Comparison of ENCODE assay signal across 14 cellular contexts in genomic region chr10:118725784-118726507, GRCh38. TPM values are rescaled to one million over a fixed set of nuclear protein-coding genes. Genes with fewer than 3 reads are reported as not detected.
A peak's percentile ranks its signal among the peaks of the same experiment; 100 is the strongest.
DNase-seq lines count a peak whose midpoint lies in the region; ATAC-seq, FAIRE-seq and TF ChIP-seq lines count a peak whose summit lies in the region.
"Had no signal": no experiment of that assay in that cellular context is flagged by ENCODE, and none has a peak within 500 bp of the region (broad histone marks: within the 10 kb centered on the region; RNA-seq: fewer than 3 reads in every experiment).

No MANE protein-coding gene starts in this region.

- no peaks in the 10 kb centered on the region for H3K9me3 Mint-ChIP-seq in MCF 10A (ENCODE audit: unreplicated experiment)
- H3K9me3 Mint-ChIP-seq: activated T-helper 2 cell treated with anti-CD3 and anti-CD28 coated beads, Interferon-gamma antibody, Interleukin-2, Interleukin-4, amounts not matched to agents 10 μg/mL and 5 μg/mL and 100 μg/mL, durations not matched to agents 14 hours and 24 hours and 36 hours had no signal

- no peak overlapping the region for H3K4me3 Mint-ChIP-seq in MCF 10A (ENCODE audit: unreplicated experiment)

- H3K27me3 Mint-ChIP-seq in MCF 10A (ENCODE audit: insufficient read depth, unreplicated experiment), result no peaks in the 10 kb centered on the region

- H3K27ac Mint-ChIP-seq in MCF 10A (ENCODE audit: low read depth, unreplicated experiment), result no peak overlapping the region
- H3K27ac Mint-ChIP-seq: activated T-helper 2 cell treated with anti-CD3 and anti-CD28 coated beads, Interferon-gamma antibody, Interleukin-2, Interleukin-4, amounts not matched to agents 10 μg/mL and 5 μg/mL and 100 μg/mL, durations not matched to agents 14 hours and 24 hours and 36 hours had no signal

- CTCF ChIA-PET in MCF 10A (lab: Yijun Ruan, JAX), result interaction anchor here (0.6 to 2.4 kb wide), 4 partner anchors 10 to 221 kb away, joined by 3 to 10 read pairs (median 7); no protein-coding TSS in a partner anchor

- POLR2A ChIA-PET in MCF 10A (lab: Yijun Ruan, JAX), result interaction anchor here (0.7 to 2.4 kb wide), 5 partner anchors 10 to 208 kb away, joined by 3 to 10 read pairs (median 4); partner anchors contain the start of gene CACUL1

- H3K27ac ChIP-seq in breast epithelium, result peak overlapping the region; percentile 66 to 69
- H3K27ac ChIP-seq in brain microvascular endothelial cell, result no peak overlapping the region

- in situ Hi-C loops in brain microvascular endothelial cell (cut with HindIII; ENCODE audit: low pct_ligation_motif_present, low sequenced_read_pairs) (no loop called here), GM13976 (cut with MboI; ENCODE audit: low sequenced_read_pairs, unreplicated experiment) (loop anchor here (10.0 kb wide), 1 partner anchor 161 kb away; no protein-coding TSS in a partner anchor)

- BruUV-seq in MCF 10A (replicated peaks; lab: Mats Ljungman, UMichigan), result no TSS peak

- TF ChIP-seq CTCF in breast epithelium (IDR thresholded peaks at IDR 0.05) (no peak), MCF 10A (IDR thresholded peaks at IDR 0.05; ENCODE audit: unreplicated experiment) (no peak), brain microvascular endothelial cell (IDR thresholded peaks at IDR 0.05; ENCODE audit: low read depth, low read length, missing control alignments) (no peak), GM13976 (IDR thresholded peaks at IDR 0.05; ENCODE audit: borderline replicate concordance, control extremely low read depth, extremely low read depth, insufficient read depth, missing control alignments) (no peak)

- no peaks in the 10 kb centered on the region for H3K9me3 ChIP-seq in breast epithelium

- H3K27me3 ChIP-seq in breast epithelium (no peaks in the 10 kb centered on the region), brain microvascular endothelial cell (replicated peaks) (no peaks in the 10 kb centered on the region)

- intact Hi-C loops in breast epithelium (cut with DNase I; ENCODE audit: low total_unique reads), result no loop called here
- intact Hi-C loops in MCF 10A (cut with micrococcal nuclease), result no loop called here
- intact Hi-C loops in posterior cingulate gyrus (cut with DNase I), result no loop called here

- ATAC-seq in GM21447 (IDR thresholded peaks at IDR 0.05; ENCODE audit: unreplicated experiment), result no peak
- ATAC-seq in HG02870 (IDR thresholded peaks at IDR 0.05; ENCODE audit: unreplicated experiment), result no peak

- H3K4me3 ChIP-seq in breast epithelium, result no peak overlapping the region
- H3K4me3 ChIP-seq in brain microvascular endothelial cell (ENCODE audit: low read depth, low read length), result no peak overlapping the region

- peaks cover 34% of the 10 kb centered on the region for H3K4me1 Mint-ChIP-seq in MCF 10A (ENCODE audit: insufficient read depth, unreplicated experiment)

- peaks cover 9% of the 10 kb centered on the region for H3K36me3 Mint-ChIP-seq in MCF 10A (ENCODE audit: insufficient read depth, unreplicated experiment)

- FAIRE-seq in islet of Langerhans (lab: Jason Lieb, UNC), result peak; percentile 99

- TF ChIP-seq POLR2A in breast epithelium (IDR thresholded peaks at IDR 0.05), result no peak

- DNase-seq in breast epithelium (ENCODE audit: low spot score in 2 of 2), result no peak
- DNase-seq in MCF 10A (ENCODE audit: unreplicated experiment), result no peak
- DNase-seq in brain microvascular endothelial cell, result peak; percentile 13
- DNase-seq in posterior cingulate gyrus, result no peak
- DNase-seq in GM13976 (ENCODE audit: low spot score), result no peak
- DNase-seq: activated CD4-positive, CD25-positive, alpha-beta regulatory T cell; C1 segment of cervical spinal cord; NCI-H1092 treated with DMSO at 0.1 percent for 48 hours; stimulated activated CD4-positive, alpha-beta T cell treated with anti-CD3 and anti-CD28 coated beads, Interleukin-4, amount 100 ng/mL, for 1 hour; substantia nigra had no signal

- H3K4me1 ChIP-seq in breast epithelium, result peaks cover 0 to 13% of the 10 kb centered on the region in 2 donors

- H3K36me3 ChIP-seq in breast epithelium (no peaks in the 10 kb centered on the region), brain microvascular endothelial cell (replicated peaks) (no peaks in the 10 kb centered on the region)

RNA-seq across cellular contexts. Expression of gene CACUL1, which starts 28.8 kb away (rescaled TPM):
- total RNA-seq in breast epithelium (10 to 100 TPM; 33.4 to 68.6 (median 55.2) TPM), MCF 10A (2022) (45.9 and 51.0 TPM in 2 replicates)
